ENCODE assay signal across 9 cellular contexts in the genomic region with DNA sequence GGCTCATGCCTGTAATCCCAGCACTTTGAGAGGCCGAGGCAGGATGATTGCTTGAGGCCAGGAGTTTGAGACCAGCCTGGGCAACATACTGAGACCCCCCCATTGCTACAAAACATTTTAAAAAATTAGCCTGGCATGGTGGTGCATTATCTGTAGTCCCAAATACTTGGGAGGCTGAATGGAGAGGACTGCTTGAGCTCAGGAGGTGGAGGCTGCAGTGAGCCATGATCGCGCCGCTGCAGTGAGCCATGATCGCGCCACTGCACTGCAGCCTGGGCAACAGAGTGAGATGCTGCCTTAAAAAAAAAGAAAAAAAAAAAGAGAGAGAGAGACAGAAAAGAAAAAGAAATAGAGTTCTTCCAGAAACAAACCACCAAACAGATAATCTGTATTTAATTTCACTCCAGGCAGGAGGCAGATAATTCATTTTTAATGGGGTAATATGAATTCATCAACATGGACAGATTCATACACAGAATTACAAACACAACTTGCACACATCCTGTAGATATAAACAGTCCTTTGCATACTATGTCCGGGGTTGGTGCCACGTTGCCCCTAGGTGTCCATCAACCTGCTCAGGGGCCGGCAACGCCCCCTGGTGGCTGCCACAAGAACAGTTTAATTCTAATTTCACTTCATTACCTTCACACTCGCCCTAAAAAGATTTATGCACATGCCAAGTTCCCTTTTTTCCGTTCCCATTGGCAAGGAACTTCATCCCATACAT. TPM values are rescaled to one million over a fixed set of nuclear protein-coding genes. Genes with fewer than 3 reads are reported as not detected.
A peak's percentile ranks its signal among the peaks of the same experiment; 100 is the strongest.
DNase-seq lines count a peak whose midpoint lies in the region; ATAC-seq and TF ChIP-seq lines count a peak whose summit lies in the region.
"Had no signal": no experiment of that assay in that cellular context is flagged by ENCODE, and none has a peak within 500 bp of the region (broad histone marks: within the 10 kb centered on the region; RNA-seq: fewer than 3 reads in every experiment).

No MANE protein-coding gene starts in this region.

- H3K23me2 ChIP-seq in H9 (ENCODE audit: insufficient read length, low read depth, low read length, poor library complexity, severe bottlenecking), result no peaks in the 10 kb centered on the region

- DNase-seq in D341Med (ENCODE audit: low spot score) (peak; percentile 85), H9 (peak; percentile 72), NCI-H226 (peak; percentile 20), coronary artery (ENCODE audit: low spot score) (no peak), mesothelial cell of epicardium (ENCODE audit: low spot score in 2 of 2, unreplicated experiment in 2 of 2) (no peak)
- peak; percentile 46 to 52 for DNase-seq in activated CD4-positive, alpha-beta T cell treated with anti-CD3 and anti-CD28 coated beads for 4 hours
- DNase-seq in stimulated activated naive CD4-positive, alpha-beta T cell (lab: John Stamatoyannopoulos, UW), result peak; percentile 4 to 58 (median 43)

- H2BK120ac ChIP-seq in H9 (ENCODE audit: low read depth, low read length, poor library complexity, severe bottlenecking), result no peak overlapping the region

- H3K4me2 ChIP-seq in H9 (ENCODE audit: insufficient read depth, insufficient read length, low read length), result no peak overlapping the region

- TF ChIP-seq CTCF in H9 (conservative IDR thresholded peaks at IDR 0.05), result peak; percentile 94
- peak; percentile 62 for TF ChIP-seq CTCF in coronary artery (IDR thresholded peaks at IDR 0.05)
- TF ChIP-seq CTCF in mesothelial cell of epicardium (IDR thresholded peaks at IDR 0.05; ENCODE audit: unreplicated experiment), result peak; percentile 84

- no peak overlapping the region for H2BK5ac ChIP-seq in H9 (ENCODE audit: insufficient read length, low read length)

- no peak overlapping the region for H3K27ac ChIP-seq in H9 (ENCODE audit: insufficient read length, low read depth, low read length)
- peak overlapping the region in 1 of 2 donors; percentile 3 for H3K27ac ChIP-seq in coronary artery

- no peak overlapping the region for H3K56ac ChIP-seq in H9 (ENCODE audit: insufficient read length, low read depth, low read length)

- H3K27me3 ChIP-seq in H9 (ENCODE audit: insufficient read depth, low read length), result no peaks in the 10 kb centered on the region

- no peak overlapping the region for H2AFZ ChIP-seq in H9 (ENCODE audit: low read length)

- H3K4me1 Mint-ChIP-seq in H9 (peaks cover 18 to 29% of the 10 kb centered on the region in 2 experiments), mesothelial cell of epicardium (peaks cover 41% of the 10 kb centered on the region)

- H3K4ac ChIP-seq in H9 (ENCODE audit: low read depth, low read length), result no peak overlapping the region

- no peak overlapping the region for H3K4me3 ChIP-seq in coronary artery

- H2BK12ac ChIP-seq in H9 (ENCODE audit: insufficient read length, low read depth, low read length), result no peak overlapping the region

- no peak overlapping the region for H2BK15ac ChIP-seq in H9 (ENCODE audit: low read depth, low read length)

- H3K4me3 Mint-ChIP-seq in H9 (no peak overlapping the region), mesothelial cell of epicardium (no peak overlapping the region)
- H3K4me3 Mint-ChIP-seq: T-helper 1 cell treated with Interleukin-12 subunit alpha and Interleukin-12 subunit beta and Interleukin-4 antibody, amounts not matched to agents 30 μg/mL and 1 μg/mL, for 36 hours had no signal

- peaks cover 4% of the 10 kb centered on the region; the same call in 1 of the 2 replicates for H3K4me1 ChIP-seq in H9 (ENCODE audit: insufficient read depth, low read length)

- no peak for ATAC-seq in GM18907 (IDR thresholded peaks at IDR 0.05; ENCODE audit: unreplicated experiment)

- no peaks in the 10 kb centered on the region for H3K27me3 Mint-ChIP-seq in H9 (ENCODE audit: low read depth)
- H3K27me3 Mint-ChIP-seq in mesothelial cell of epicardium (ENCODE audit: low read depth), result no peaks in the 10 kb centered on the region

- H4K5ac ChIP-seq in H9 (ENCODE audit: insufficient read length, low read depth, low read length), result no peak overlapping the region

- no peak overlapping the region for H2BK20ac ChIP-seq in H9 (ENCODE audit: low read depth, low read length, poor library complexity, severe bottlenecking)

- H3K27ac Mint-ChIP-seq in H9, result no peak overlapping the region; a peak in 1 of 7 replicates
- H3K27ac Mint-ChIP-seq in mesothelial cell of epicardium, result peak overlapping the region; percentile 77
- H3K27ac Mint-ChIP-seq: T-helper 1 cell treated with Interleukin-12 subunit alpha and Interleukin-12 subunit beta and Interleukin-4 antibody, amounts not matched to agents 30 μg/mL and 1 μg/mL, for 36 hours had no signal

- H3K9ac ChIP-seq in H9 (ENCODE audit: extremely low read depth, insufficient read length, low read length), result no peak overlapping the region

- no peak overlapping the region for H3K14ac ChIP-seq in H9 (ENCODE audit: insufficient read depth, low read length)

- H3K79me1 ChIP-seq in H9 (ENCODE audit: insufficient read depth, low read depth, low read length, poor library complexity, severe bottlenecking), result no peaks in the 10 kb centered on the region

- H2AK5ac ChIP-seq in H9 (ENCODE audit: insufficient read length, low read length), result no peak overlapping the region

- H3K9me3 ChIP-seq in H9 (ENCODE audit: control insufficient read depth, low read depth, low read length), result no peaks in the 10 kb centered on the region

- no peak overlapping the region for H3K23ac ChIP-seq in H9 (ENCODE audit: insufficient read length, low read depth, low read length)

- no peaks in the 10 kb centered on the region for H3K79me2 ChIP-seq in H9 (ENCODE audit: insufficient read depth, low read length)

- no peak overlapping the region for H3K18ac ChIP-seq in H9 (ENCODE audit: insufficient read length, low read depth, low read length)

- H4K91ac ChIP-seq in H9 (ENCODE audit: insufficient read length, low read depth, low read length), result no peak overlapping the region

- no peak overlapping the region for H3T11ph ChIP-seq in H9 (ENCODE audit: low read length)

- H4K8ac ChIP-seq in H9 (replicated peaks; ENCODE audit: insufficient read length, low read depth, low read length), result no peak overlapping the region

- no peaks in the 10 kb centered on the region for H4K20me1 ChIP-seq in H9 (ENCODE audit: control insufficient read depth, insufficient read depth, insufficient read length)

- WGBS in H9 (ENCODE audit: extremely low coverage, insufficient read length, low lambda C conversion rate), result no CpG with 5 or more reads among the region's 12 CpGs

- H3K36me3 Mint-ChIP-seq in H9 (ENCODE audit: insufficient read depth in 1 of 3, low read depth in 3 of 3) (peaks cover 0 to 5% (median 0%) of the 10 kb centered on the region in 3 experiments; a peak in 2 of 7 replicates), mesothelial cell of epicardium (peaks cover 4% of the 10 kb centered on the region)

- H3K9me3 Mint-ChIP-seq in H9 (no peaks in the 10 kb centered on the region), mesothelial cell of epicardium (no peaks in the 10 kb centered on the region)
- H3K9me3 Mint-ChIP-seq: T-helper 1 cell treated with Interleukin-12 subunit alpha and Interleukin-12 subunit beta and Interleukin-4 antibody, amounts not matched to agents 30 μg/mL and 1 μg/mL, for 36 hours had no signal

RNA-seq across cellular contexts. Expression of a gene that starts 15.9 kb away (rescaled TPM):
- total RNA-seq in H9 (2021), result 9.1 and 9.8 TPM in 2 replicates
- 15.4 to 17.2 TPM (median 16.6 TPM) in 3 replicates for total RNA-seq in mesothelial cell of epicardium

RNA-seq across cellular contexts. Expression of a gene that starts 22.7 kb away (rescaled TPM):
- total RNA-seq in H9 (2021) (13.4 and 13.9 TPM in 2 replicates), mesothelial cell of epicardium (11.0 to 13.4 TPM (median 13.3 TPM) in 3 replicates)

Comparison
In these comparisons a context has a peak if more than half of its experiments do, and no peak if none do; other contexts are left out.
1. DNase-seq: peak in D341Med (single experiment), H9 (single experiment), NCI-H226 (single experiment), activated CD4-positive, alpha-beta T cell treated with anti-CD3 and anti-CD28 coated beads for 4 hours (2 of 2) and stimulated activated naive CD4-positive, alpha-beta T cell (6 of 6); none in coronary artery (single experiment) and mesothelial cell of epicardium (0 of 2).
2. Peak in every context shown above with its lines, with median percentiles within 50 percentile points of each other: CTCF ChIP-seq.